In genomic region chr5:82384025-82384750, GRCh38 we compare ENCODE assay signal across 22 cellular contexts.
DNase-seq lines count a peak whose midpoint lies in the region; ATAC-seq, FAIRE-seq and TF ChIP-seq lines count a peak whose summit lies in the region.
"Had no signal": no experiment of that assay in that cellular context is flagged by ENCODE, and none has a peak within 500 bp of the region (broad histone marks: within the 10 kb centered on the region; RNA-seq: fewer than 3 reads in every experiment).

No MANE protein-coding gene starts in this region.

- TF ChIP-seq RAD21 in K562 (CRISPR knock-in tag; conservative IDR thresholded peaks at IDR 0.05 in 1 of 2, IDR thresholded peaks at IDR 0.05 in 1 of 2), result no peak

- DNase-seq in GM03348 (ENCODE audit: low spot score), result peak; percentile 27
- DNase-seq in K562 (ENCODE audit: extremely low read depth in 1 of 4, low spot score in 3 of 4), result no peak
- DNase-seq in fibroblast of villous mesenchyme (ENCODE audit: low read depth), result peak; percentile 34
- DNase-seq in smooth muscle cell (lab: John Stamatoyannopoulos, UW; ENCODE audit: unreplicated experiment), result no peak
- DNase-seq in HUDEP-2 (lab: John Stamatoyannopoulos, UW; ENCODE audit: unreplicated experiment in 76 of 76), result no peak
- DNase-seq: BE2C; CD4-positive, CD25-positive, alpha-beta regulatory T cell; COR-L47; GDM1; HFFc6; IMR-90; Kasumi-1; MG63; NCI-H1092; NCI-H1436 treated with DMSO at 0.1 percent for 48 hours; NCI-H2029; NCI-H345; NCI-H524 treated with DMSO at 0.1 percent for 48 hours; SHP77 had no signal

- POLR2A ChIA-PET in K562 (lab: Yijun Ruan, JAX), result interaction anchor here (0.9 to 1.1 kb wide), 2 partner anchors 9 to 15 kb away, joined by 3 read pairs; no protein-coding TSS in a partner anchor

- H3K27me3 ChIP-seq in K562 (ENCODE audit: control insufficient read depth in 2 of 2, insufficient read depth in 2 of 2, low read length in 2 of 2) (no peaks in the 10 kb centered on the region), smooth muscle cell (ENCODE audit: low read depth) (no peaks in the 10 kb centered on the region)
- H3K27me3 ChIP-seq: BE2C, MG63 had no signal

- H4K20me1 ChIP-seq in K562 (replicated peaks; ENCODE audit: control insufficient read depth, insufficient read depth, low read length) (no peaks in the 10 kb centered on the region), smooth muscle cell (ENCODE audit: low read depth) (no peaks in the 10 kb centered on the region)

- in situ Hi-C loops in K562 (cut with MboI), result no loop called here

- H3K4me1 ChIP-seq in K562 (replicated peaks in 1 of 2; ENCODE audit: control insufficient read depth in 2 of 2, insufficient read depth in 2 of 2, low read length in 2 of 2) (peaks cover 11 to 17% of the 10 kb centered on the region in 2 experiments), smooth muscle cell (ENCODE audit: low read depth) (peaks cover 15% of the 10 kb centered on the region)

- peak overlapping the region; percentile 38; the same call in 1 of the 2 replicates for H2AFZ ChIP-seq in K562 (ENCODE audit: low read depth, low read length)
- H2AFZ ChIP-seq in smooth muscle cell (ENCODE audit: low read depth), result no peak overlapping the region

- no peak overlapping the region for H3K4me2 ChIP-seq in K562 (ENCODE audit: insufficient read depth, low read length)
- H3K4me2 ChIP-seq in smooth muscle cell, result no peak overlapping the region

- no peak for TF ChIP-seq EP300 in K562 (IDR thresholded peaks at IDR 0.05; ENCODE audit: low read length)

- ATAC-seq in K562 (no peak), HG02610 (IDR thresholded peaks at IDR 0.05; ENCODE audit: unreplicated experiment) (no peak), GM21825 (IDR thresholded peaks at IDR 0.05; ENCODE audit: unreplicated experiment) (no peak)

- H3K9ac ChIP-seq in K562 (ENCODE audit: insufficient read depth in 1 of 2, low read depth in 2 of 2, low read length in 2 of 2) (no peak overlapping the region), smooth muscle cell (ENCODE audit: low read depth) (no peak overlapping the region)

- TF ChIP-seq CTCF in K562 (IDR thresholded peaks at IDR 0.05 in 2 of 3, conservative IDR thresholded peaks at IDR 0.05 in 1 of 3; ENCODE audit: insufficient read depth in 2 of 3, low read depth in 1 of 3, low read length in 3 of 3) (no peak), fibroblast of villous mesenchyme (IDR thresholded peaks at IDR 0.05; ENCODE audit: insufficient read depth, low read depth, low read length) (no peak), smooth muscle cell (IDR thresholded peaks at IDR 0.05; ENCODE audit: borderline replicate concordance, insufficient read depth, poor library complexity, severe bottlenecking) (no peak)

- no TSS peak for BruUV-seq in K562 (replicated peaks; lab: Mats Ljungman, UMichigan)

- H3K9me1 ChIP-seq in K562 (ENCODE audit: control insufficient read depth, insufficient read depth, low read length), result no peaks in the 10 kb centered on the region

- CTCF ChIA-PET in K562 (lab: Yijun Ruan, JAX; ENCODE audit: low intra/inter-chr PET ratio), result no interaction called here

- intact Hi-C loops in K562 (cut with micrococcal nuclease), result no loop called here

- H3K27ac ChIP-seq in K562 (ENCODE audit: extremely low read depth, low read depth, low read length), result no peak overlapping the region
- peak overlapping the region; percentile 97 for H3K27ac ChIP-seq in smooth muscle cell (ENCODE audit: low read depth)

- H3K9me3 ChIP-seq in K562 (replicated peaks; ENCODE audit: control insufficient read depth, insufficient read depth, low read depth, low read length), result no peaks in the 10 kb centered on the region
- no peaks in the 10 kb centered on the region for H3K9me3 ChIP-seq in smooth muscle cell (replicated peaks; ENCODE audit: low read depth)
- H3K9me3 ChIP-seq: BE2C, MG63 had no signal

- WGBS in K562 (ENCODE audit: insufficient coverage, low coverage, missing lambda C conversion rate), result 48% methylated on average over 6 of the region's 6 CpGs
- 79% methylated on average over 6 of the region's 6 CpGs for WGBS in smooth muscle cell (ENCODE audit: low lambda C conversion rate)

- no peak for FAIRE-seq in K562 (lab: Jason Lieb, UNC)
- FAIRE-seq: H54 had no signal

- no peak overlapping the region for H3K4me3 ChIP-seq in K562
- no peak overlapping the region for H3K4me3 ChIP-seq in fibroblast of villous mesenchyme (ENCODE audit: low read depth, low read length)
- no peak overlapping the region for H3K4me3 ChIP-seq in smooth muscle cell
- H3K4me3 ChIP-seq: MG63 had no signal

- H3K79me2 ChIP-seq in K562 (ENCODE audit: control insufficient read depth, insufficient read depth, low read length), result no peaks in the 10 kb centered on the region
- peaks cover 6% of the 10 kb centered on the region for H3K79me2 ChIP-seq in smooth muscle cell (ENCODE audit: low read depth)

- H3K36me3 ChIP-seq in K562 (ENCODE audit: control insufficient read depth, insufficient read depth, low read length), result no peaks in the 10 kb centered on the region
- no peaks in the 10 kb centered on the region for H3K36me3 ChIP-seq in smooth muscle cell (ENCODE audit: low read depth)
- H3K36me3 ChIP-seq: BE2C, MG63 had no signal

- peaks cover 9% of the 10 kb centered on the region for H3F3A ChIP-seq in smooth muscle cell (ENCODE audit: low read depth)

- no peak for TF ChIP-seq POLR2A in K562 (conservative IDR thresholded peaks at IDR 0.05)

TF ChIP-seq in K562, 482 proteins besides CTCF, POLR2A, EP300 and RAD21 (continues in another document):
- TF ChIP-seq ZHX1 (conservative IDR thresholded peaks at IDR 0.05; ENCODE audit: low read length) (no peak), AFF1 (IDR thresholded peaks at IDR 0.05; ENCODE audit: low read depth in 1 of 2, partially characterized antibody in 2 of 2) (no peak), BACH1 (tag; IDR thresholded peaks at IDR 0.05) (no peak), GATAD2B (IDR thresholded peaks at IDR 0.05; ENCODE audit: borderline replicate concordance) (no peak), PRPF4 (IDR thresholded peaks at IDR 0.05; ENCODE audit: insufficient read depth, low read depth, low read length, poor library complexity, severe bottlenecking) (no peak), IFI16 (CRISPR knock-in tag; IDR thresholded peaks at IDR 0.05) (no peak)

Comparison
In these comparisons a context has a peak if more than half of its experiments do, and no peak if none do; other contexts are left out.
1. DNase-seq: peak in GM03348 (single experiment) and fibroblast of villous mesenchyme (single experiment); none in K562 (0 of 4), smooth muscle cell (single experiment) and HUDEP-2 (0 of 76).